1 cellular context compared by ENCODE assay signal in genomic region chrX:20317873-20318272, GRCh38.
TF ChIP-seq lines count a peak whose summit lies in the region.

No MANE protein-coding gene starts in this region.

TF ChIP-seq in HepG2, 621 proteins besides CTCF, POLR2A, EP300 and RAD21:
- TF ChIP-seq ARID5B (CRISPR knock-in tag; IDR thresholded peaks at IDR 0.05) (no peak), ZNF329 (CRISPR knock-in tag; IDR thresholded peaks at IDR 0.05; ENCODE audit: low read depth) (peak; percentile 79; the same call in 1 of the 2 replicates)
